35 cellular contexts compared by ENCODE assay signal in the genomic region with DNA sequence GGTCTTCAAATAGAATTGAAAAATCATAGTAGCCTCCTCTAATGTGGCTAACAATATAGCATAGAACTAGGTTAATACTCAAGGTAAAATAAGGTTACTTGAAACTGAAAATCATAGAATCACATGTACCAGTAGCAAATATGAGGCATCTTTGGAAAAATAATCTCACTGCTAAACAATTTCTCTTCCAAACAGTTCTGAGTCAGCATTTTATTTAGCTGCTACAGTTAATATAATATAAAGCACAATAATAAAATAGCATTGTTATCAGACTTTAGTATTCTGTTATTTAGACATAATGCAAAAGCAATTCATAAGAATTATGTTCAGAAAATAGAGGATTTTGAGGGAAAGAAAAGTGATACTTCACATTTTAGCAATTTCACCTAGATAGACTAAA.
"Had no signal": no experiment of that assay in that cellular context is flagged by ENCODE, and none has a peak within 500 bp of the region (broad histone marks: within the 10 kb centered on the region; RNA-seq: fewer than 3 reads in every experiment).

No MANE protein-coding gene starts in this region.

- ATAC-seq: activated CD4-positive, CD25-positive, alpha-beta regulatory T cell treated with anti-CD3 and anti-CD28 coated beads, Interleukin-2, amount 50 U/mL, for 24 hours; activated CD8-positive, alpha-beta T cell treated with anti-CD3 and anti-CD28 coated beads for 36 hours; activated naive CD8-positive, alpha-beta T cell treated with anti-CD3 and anti-CD28 coated beads, Interleukin-2, amount 50 U/mL, for 24 hours; activated T-cell treated with anti-CD3 and anti-CD28 coated beads, Interleukin-2, amount 50 U/mL, for 72 hours; body of pancreas; effector memory CD8-positive, alpha-beta T cell; foreskin keratinocyte; gastrocnemius medialis; heart left ventricle had no signal

- H3K4me1 Mint-ChIP-seq: activated B cell treated with CpG ODN at 0.5 μM for 24 hours; activated naive CD8-positive, alpha-beta T cell treated with anti-CD3 and anti-CD28 coated beads for 36 hours; activated naive CD8-positive, alpha-beta T cell treated with anti-CD3 and anti-CD28 coated beads, Interleukin-2, amount 50 U/mL, for 24 hours had no signal

- H3K27me3 ChIP-seq: adrenal gland, body of pancreas, esophagus muscularis mucosa, foreskin keratinocyte, gastrocnemius medialis, heart left ventricle had no signal

- H3K27ac ChIP-seq: adrenal gland, body of pancreas, esophagus muscularis mucosa, foreskin keratinocyte, gastrocnemius medialis, heart left ventricle, WERI-Rb-1 had no signal

- H3K27me3 Mint-ChIP-seq: activated B cell treated with CpG ODN at 0.5 μM for 24 hours; activated CD8-positive, alpha-beta T cell treated with anti-CD3 and anti-CD28 coated beads for 36 hours; activated naive CD4-positive, alpha-beta T cell treated with anti-CD3 and anti-CD28 coated beads, Interleukin-2, amount 50 U/mL, for 24 hours; activated naive CD8-positive, alpha-beta T cell treated with anti-CD3 and anti-CD28 coated beads for 36 hours; activated naive CD8-positive, alpha-beta T cell treated with anti-CD3 and anti-CD28 coated beads, Interleukin-2, amount 50 U/mL, for 24 hours; effector memory CD8-positive, alpha-beta T cell had no signal

- H3K4me3 Mint-ChIP-seq: activated B cell treated with CpG ODN at 0.5 μM for 24 hours; activated CD8-positive, alpha-beta T cell treated with anti-CD3 and anti-CD28 coated beads for 36 hours; activated naive CD4-positive, alpha-beta T cell treated with anti-CD3 and anti-CD28 coated beads for 36 hours; activated naive CD4-positive, alpha-beta T cell treated with anti-CD3 and anti-CD28 coated beads, Interleukin-2, amount 50 U/mL, for 24 hours; activated naive CD8-positive, alpha-beta T cell treated with anti-CD3 and anti-CD28 coated beads for 36 hours; activated naive CD8-positive, alpha-beta T cell treated with anti-CD3 and anti-CD28 coated beads, Interleukin-2, amount 50 U/mL, for 24 hours; activated T-cell treated with anti-CD3 and anti-CD28 coated beads, Interleukin-2, amount 50 U/mL, for 72 hours; effector memory CD8-positive, alpha-beta T cell; T-helper 1 cell treated with Interleukin-12 subunit alpha and Interleukin-12 subunit beta and Interleukin-4 antibody, amounts not matched to agents 30 μg/mL and 1 μg/mL, for 36 hours; T-helper 2 cell treated with Interferon-gamma antibody and Interleukin-4, amounts not matched to agents 5 μg/mL and 100 μg/mL, for 36 hours had no signal

- DNase-seq: activated B cell treated with CpG ODN at 0.5 μM for 24 hours; activated CD4-positive, alpha-beta T cell treated with anti-CD3 and anti-CD28 coated beads for 48 hours; activated CD4-positive, alpha-beta T cell treated with anti-CD3 and anti-CD28 coated beads, Interleukin-2, amount 50 U/mL, for 1 hour; activated CD4-positive, alpha-beta T cell treated with anti-CD3 and anti-CD28 coated beads, Interleukin-2, amount 50 U/mL, for 48 hours; activated CD8-positive, alpha-beta memory T cell treated with anti-CD3 and anti-CD28 coated beads for 24 hours; activated CD8-positive, alpha-beta memory T cell treated with anti-CD3 and anti-CD28 coated beads, Interleukin-2, amount 50 U/mL, for 4 hours; activated CD8-positive, alpha-beta T cell treated with anti-CD3 and anti-CD28 coated beads for 36 hours; activated effector memory CD4-positive, alpha-beta T cell treated with anti-CD3 and anti-CD28 coated beads, Interleukin-2, amount 50 U/mL, for 16 hours; activated naive CD4-positive, alpha-beta T cell treated with anti-CD3 and anti-CD28 coated beads for 36 hours; activated naive CD8-positive, alpha-beta T cell treated with anti-CD3 and anti-CD28 coated beads for 36 hours; activated naive CD8-positive, alpha-beta T cell treated with anti-CD3 and anti-CD28 coated beads, Interleukin-2, amount 50 U/mL, for 24 hours; activated T-cell treated with anti-CD3 and anti-CD28 coated beads, Interleukin-2, amount 50 U/mL, for 1 hour; activated T-cell treated with anti-CD3 and anti-CD28 coated beads, Interleukin-2, amount 50 U/mL, for 72 hours; adrenal gland; amygdala; aorta; body of pancreas; caudate nucleus; cortex of kidney; dermis blood vessel endothelial cell; effector CD4-positive, alpha-beta T cell; effector memory CD8-positive, alpha-beta T cell; erythroblast; foreskin keratinocyte; gastrocnemius medialis; glutamatergic neuron; heart left ventricle; T1000; WERI-Rb-1 had no signal

- H3K36me3 ChIP-seq: adrenal gland had no signal

- H3K27ac Mint-ChIP-seq: activated B cell treated with CpG ODN at 0.5 μM for 24 hours; activated CD8-positive, alpha-beta T cell treated with anti-CD3 and anti-CD28 coated beads for 36 hours; activated naive CD4-positive, alpha-beta T cell treated with anti-CD3 and anti-CD28 coated beads for 36 hours; activated naive CD8-positive, alpha-beta T cell treated with anti-CD3 and anti-CD28 coated beads for 36 hours; activated naive CD8-positive, alpha-beta T cell treated with anti-CD3 and anti-CD28 coated beads, Interleukin-2, amount 50 U/mL, for 24 hours; activated T-cell treated with anti-CD3 and anti-CD28 coated beads, Interleukin-2, amount 50 U/mL, for 72 hours; effector memory CD8-positive, alpha-beta T cell; T-helper 1 cell treated with Interleukin-12 subunit alpha and Interleukin-12 subunit beta and Interleukin-4 antibody, amounts not matched to agents 30 μg/mL and 1 μg/mL, for 36 hours; T-helper 2 cell treated with Interferon-gamma antibody and Interleukin-4, amounts not matched to agents 5 μg/mL and 100 μg/mL, for 36 hours had no signal

- H3K9me3 ChIP-seq: adrenal gland, body of pancreas, esophagus muscularis mucosa, gastrocnemius medialis, heart left ventricle had no signal

- H3K9me3 Mint-ChIP-seq: activated B cell treated with CpG ODN at 0.5 μM for 24 hours; activated CD8-positive, alpha-beta T cell treated with anti-CD3 and anti-CD28 coated beads for 36 hours; activated naive CD4-positive, alpha-beta T cell treated with anti-CD3 and anti-CD28 coated beads for 36 hours; activated naive CD4-positive, alpha-beta T cell treated with anti-CD3 and anti-CD28 coated beads, Interleukin-2, amount 50 U/mL, for 24 hours; activated naive CD8-positive, alpha-beta T cell treated with anti-CD3 and anti-CD28 coated beads for 36 hours; activated naive CD8-positive, alpha-beta T cell treated with anti-CD3 and anti-CD28 coated beads, Interleukin-2, amount 50 U/mL, for 24 hours; activated T-cell treated with anti-CD3 and anti-CD28 coated beads, Interleukin-2, amount 50 U/mL, for 72 hours; effector memory CD8-positive, alpha-beta T cell; T-helper 1 cell treated with Interleukin-12 subunit alpha and Interleukin-12 subunit beta and Interleukin-4 antibody, amounts not matched to agents 30 μg/mL and 1 μg/mL, for 36 hours; T-helper 2 cell treated with Interferon-gamma antibody and Interleukin-4, amounts not matched to agents 5 μg/mL and 100 μg/mL, for 36 hours had no signal

- FAIRE-seq: colon had no signal

- H3K4me1 ChIP-seq: adrenal gland, body of pancreas, esophagus muscularis mucosa, foreskin keratinocyte, gastrocnemius medialis, heart left ventricle had no signal

- H3K4me3 ChIP-seq: adrenal gland, body of pancreas, esophagus muscularis mucosa, gastrocnemius medialis, heart left ventricle had no signal
